In the genomic region with DNA sequence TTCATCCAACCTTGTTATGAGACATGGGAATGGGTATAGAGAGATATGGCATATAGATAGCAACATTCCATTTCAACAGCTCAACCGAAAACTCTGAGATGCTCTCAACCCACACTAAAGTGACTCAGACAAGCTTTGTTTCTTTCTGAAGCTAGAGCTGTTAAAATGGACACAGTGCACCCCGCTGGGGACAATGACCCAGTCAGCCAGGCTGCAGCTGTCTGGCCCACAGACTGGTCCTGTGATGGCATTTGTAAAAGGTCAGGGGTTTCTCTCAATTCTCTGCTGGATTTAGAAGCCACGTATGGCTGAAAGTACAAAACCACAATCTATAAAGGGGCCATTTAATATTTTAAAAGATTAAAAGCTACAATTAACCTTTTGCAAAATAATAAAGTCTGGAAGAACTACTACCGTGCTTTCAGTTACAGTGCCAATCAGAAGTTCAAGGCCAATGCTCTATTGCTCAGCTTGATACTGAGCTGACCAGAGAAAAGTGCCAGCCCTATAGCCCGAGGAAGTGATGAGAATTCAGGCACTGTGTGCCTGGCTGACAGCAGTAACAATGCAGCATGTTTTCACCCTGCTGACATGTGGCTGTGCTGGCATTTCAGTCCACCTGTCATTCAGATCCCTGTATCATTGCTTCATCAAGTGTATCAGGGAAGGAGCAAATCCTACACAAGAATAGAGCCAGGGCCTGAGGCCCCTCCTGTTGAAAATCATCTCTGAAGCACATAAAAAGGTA, we compare ENCODE assay signal across 1 cellular context.
TF ChIP-seq lines count a peak whose summit lies in the region.

No MANE protein-coding gene starts in this region.

TF ChIP-seq in WTC11, 78 proteins besides CTCF, POLR2A, EP300 and RAD21 (continued from another document):
- TF ChIP-seq, protein P1, sequence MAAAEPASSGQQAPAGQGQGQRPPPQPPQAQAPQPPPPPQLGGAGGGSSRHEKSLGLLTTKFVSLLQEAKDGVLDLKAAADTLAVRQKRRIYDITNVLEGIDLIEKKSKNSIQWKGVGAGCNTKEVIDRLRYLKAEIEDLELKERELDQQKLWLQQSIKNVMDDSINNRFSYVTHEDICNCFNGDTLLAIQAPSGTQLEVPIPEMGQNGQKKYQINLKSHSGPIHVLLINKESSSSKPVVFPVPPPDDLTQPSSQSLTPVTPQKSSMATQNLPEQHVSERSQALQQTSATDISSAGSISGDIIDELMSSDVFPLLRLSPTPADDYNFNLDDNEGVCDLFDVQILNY (CRISPR knock-in tag; IDR thresholded peaks at IDR 0.05): no peak
- TF ChIP-seq RORB (CRISPR knock-in tag; IDR thresholded peaks at IDR 0.05) (no peak), TP53 (CRISPR knock-in tag; IDR thresholded peaks at IDR 0.05) (no peak), ZNF396 (CRISPR knock-in tag; IDR thresholded peaks at IDR 0.05; ENCODE audit: borderline replicate concordance) (no peak), ZNF263 (CRISPR knock-in tag; IDR thresholded peaks at IDR 0.05; ENCODE audit: low read depth) (no peak), GRHL2 (CRISPR knock-in tag; IDR thresholded peaks at IDR 0.05; ENCODE audit: insufficient replicate concordance, severe bottlenecking) (no peak)
- TF ChIP-seq, protein P2, sequence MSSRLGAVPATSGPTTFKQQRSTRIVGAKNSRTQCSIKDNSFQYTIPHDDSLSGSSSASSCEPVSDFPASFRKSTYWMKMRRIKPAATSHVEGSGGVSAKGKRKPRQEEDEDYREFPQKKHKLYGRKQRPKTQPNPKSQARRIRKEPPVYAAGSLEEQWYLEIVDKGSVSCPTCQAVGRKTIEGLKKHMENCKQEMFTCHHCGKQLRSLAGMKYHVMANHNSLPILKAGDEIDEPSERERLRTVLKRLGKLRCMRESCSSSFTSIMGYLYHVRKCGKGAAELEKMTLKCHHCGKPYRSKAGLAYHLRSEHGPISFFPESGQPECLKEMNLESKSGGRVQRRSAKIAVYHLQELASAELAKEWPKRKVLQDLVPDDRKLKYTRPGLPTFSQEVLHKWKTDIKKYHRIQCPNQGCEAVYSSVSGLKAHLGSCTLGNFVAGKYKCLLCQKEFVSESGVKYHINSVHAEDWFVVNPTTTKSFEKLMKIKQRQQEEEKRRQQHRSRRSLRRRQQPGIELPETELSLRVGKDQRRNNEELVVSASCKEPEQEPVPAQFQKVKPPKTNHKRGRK (CRISPR knock-in tag; IDR thresholded peaks at IDR 0.05; ENCODE audit: borderline replicate concordance): no peak
- TF ChIP-seq, protein P3, sequence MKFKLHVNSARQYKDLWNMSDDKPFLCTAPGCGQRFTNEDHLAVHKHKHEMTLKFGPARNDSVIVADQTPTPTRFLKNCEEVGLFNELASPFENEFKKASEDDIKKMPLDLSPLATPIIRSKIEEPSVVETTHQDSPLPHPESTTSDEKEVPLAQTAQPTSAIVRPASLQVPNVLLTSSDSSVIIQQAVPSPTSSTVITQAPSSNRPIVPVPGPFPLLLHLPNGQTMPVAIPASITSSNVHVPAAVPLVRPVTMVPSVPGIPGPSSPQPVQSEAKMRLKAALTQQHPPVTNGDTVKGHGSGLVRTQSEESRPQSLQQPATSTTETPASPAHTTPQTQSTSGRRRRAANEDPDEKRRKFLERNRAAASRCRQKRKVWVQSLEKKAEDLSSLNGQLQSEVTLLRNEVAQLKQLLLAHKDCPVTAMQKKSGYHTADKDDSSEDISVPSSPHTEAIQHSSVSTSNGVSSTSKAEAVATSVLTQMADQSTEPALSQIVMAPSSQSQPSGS (CRISPR knock-in tag; IDR thresholded peaks at IDR 0.05; ENCODE audit: borderline replicate concordance, low read depth): no peak
